ENCODE assay signal across 14 cellular contexts in the genomic region with DNA sequence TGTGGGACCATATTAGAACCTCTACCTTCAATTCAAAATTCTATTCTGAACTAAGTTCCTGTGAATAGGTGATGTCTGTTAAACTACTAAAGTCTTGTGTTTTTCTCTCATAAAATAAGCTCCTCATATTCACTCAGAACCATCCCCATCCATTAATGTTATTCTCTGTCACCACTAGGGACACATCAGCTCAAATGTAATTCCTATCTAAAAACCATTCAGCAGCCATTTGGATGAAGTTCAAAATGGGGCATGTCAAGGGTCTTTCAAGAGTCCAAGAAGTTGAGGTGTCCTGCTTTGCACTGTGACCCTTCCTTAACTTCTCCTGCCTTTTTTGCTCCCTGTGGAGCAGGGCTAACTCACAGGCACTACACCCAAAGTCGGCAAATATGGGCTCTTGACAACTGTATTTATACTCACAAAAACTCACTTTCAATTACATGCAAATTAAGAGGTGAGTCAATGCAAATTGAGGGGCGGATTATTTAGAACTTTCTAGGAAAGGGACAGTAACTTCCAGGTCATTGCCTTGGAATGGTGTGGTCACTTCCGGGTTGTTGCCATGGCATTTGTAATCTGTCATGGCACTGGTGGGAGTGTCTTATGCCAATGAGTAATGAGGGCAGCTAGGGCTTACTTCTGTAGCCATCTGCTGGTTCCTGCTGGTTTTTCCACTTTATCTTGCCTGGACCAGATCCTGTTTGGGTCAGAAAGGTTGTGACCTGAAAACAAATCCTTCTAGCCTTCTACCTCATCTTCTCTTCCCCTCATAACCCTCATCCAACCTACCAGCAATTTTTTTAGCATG.
DNase-seq lines count a peak whose midpoint lies in the region; ATAC-seq, FAIRE-seq and TF ChIP-seq lines count a peak whose summit lies in the region.
"Had no signal": no experiment of that assay in that cellular context is flagged by ENCODE, and none has a peak within 500 bp of the region (broad histone marks: within the 10 kb centered on the region; RNA-seq: fewer than 3 reads in every experiment).

No MANE protein-coding gene starts in this region.

- ATAC-seq in RWPE2 (ENCODE audit: low read depth) (peak; percentile 50; the same call in 1 of the 3 replicates), GM19463 (IDR thresholded peaks at IDR 0.05; ENCODE audit: unreplicated experiment) (no peak)
- ATAC-seq: heart left ventricle had no signal

- H3K4me1 Mint-ChIP-seq in activated T-helper 2 cell treated with anti-CD3 and anti-CD28 coated beads, Interferon-gamma antibody, Interleukin-2, Interleukin-4, amounts not matched to agents 10 μg/mL and 5 μg/mL and 100 μg/mL, durations not matched to agents 14 hours and 24 hours and 36 hours (ENCODE audit: low read depth) = no peaks in the 10 kb centered on the region

- DNase-seq in NCI-H526 (lab: John Stamatoyannopoulos, UW) (peak; percentile 28 to 45), NCI-H526 treated with DMSO at 0.1 percent for 48 hours (lab: John Stamatoyannopoulos, UW) (no peak), RWPE2 (ENCODE audit: low spot score) (no peak), epithelial cell of esophagus (ENCODE audit: low read depth) (peak; percentile 1), urothelium cell line (ENCODE audit: low spot score) (peak; percentile 4), GM03348 (ENCODE audit: low spot score) (no peak)
- DNase-seq in activated T-helper 2 cell treated with anti-CD3 and anti-CD28 coated beads, Interferon-gamma antibody, Interleukin-2, Interleukin-4, amounts not matched to agents 10 μg/mL and 5 μg/mL and 100 μg/mL, durations not matched to agents 14 hours and 24 hours and 36 hours (ENCODE audit: low spot score) = no peak
- DNase-seq: activated CD4-positive, CD25-positive, alpha-beta regulatory T cell treated with anti-CD3 and anti-CD28 coated beads, Interleukin-2, amount 50 U/mL, for 72 hours; heart left ventricle; NCI-H1092; tibial artery had no signal

- H3K27me3 Mint-ChIP-seq in activated T-helper 2 cell treated with anti-CD3 and anti-CD28 coated beads, Interferon-gamma antibody, Interleukin-2, Interleukin-4, amounts not matched to agents 10 μg/mL and 5 μg/mL and 100 μg/mL, durations not matched to agents 14 hours and 24 hours and 36 hours (ENCODE audit: low read depth) = no peaks in the 10 kb centered on the region

- intact Hi-C loops in activated T-helper 2 cell treated with anti-CD3 and anti-CD28 coated beads, Interferon-gamma antibody, Interleukin-2, Interleukin-4, amounts not matched to agents 10 μg/mL and 5 μg/mL and 100 μg/mL, durations not matched to agents 14 hours and 24 hours and 36 hours (cut with micrococcal nuclease) = no loop called here

- no peak for TF ChIP-seq CTCF in RWPE2 (IDR thresholded peaks at IDR 0.05; ENCODE audit: poor library complexity, severe bottlenecking)
- no peak for TF ChIP-seq CTCF in epithelial cell of esophagus (IDR thresholded peaks at IDR 0.05; ENCODE audit: insufficient read depth, low read depth, low read length, missing control alignments)

- H3K36me3 Mint-ChIP-seq in activated T-helper 2 cell treated with anti-CD3 and anti-CD28 coated beads, Interferon-gamma antibody, Interleukin-2, Interleukin-4, amounts not matched to agents 10 μg/mL and 5 μg/mL and 100 μg/mL, durations not matched to agents 14 hours and 24 hours and 36 hours (ENCODE audit: low read depth) = peaks cover 17% of the 10 kb centered on the region

- no peak for FAIRE-seq in urothelium cell line (lab: Jason Lieb, UNC)
- FAIRE-seq: A204.1, colon had no signal

- no peak overlapping the region for H3K27ac Mint-ChIP-seq in activated T-helper 2 cell treated with anti-CD3 and anti-CD28 coated beads, Interferon-gamma antibody, Interleukin-2, Interleukin-4, amounts not matched to agents 10 μg/mL and 5 μg/mL and 100 μg/mL, durations not matched to agents 14 hours and 24 hours and 36 hours

- peaks cover 13% of the 10 kb centered on the region for H3K9me3 Mint-ChIP-seq in activated T-helper 2 cell treated with anti-CD3 and anti-CD28 coated beads, Interferon-gamma antibody, Interleukin-2, Interleukin-4, amounts not matched to agents 10 μg/mL and 5 μg/mL and 100 μg/mL, durations not matched to agents 14 hours and 24 hours and 36 hours

- H3K36me3 ChIP-seq in RWPE2 (ENCODE audit: low read depth) = no peaks in the 10 kb centered on the region
- H3K36me3 ChIP-seq: heart left ventricle, tibial artery had no signal

- H3K4me1 ChIP-seq in RWPE2 (ENCODE audit: insufficient read depth, poor library complexity, severe bottlenecking) = no peaks in the 10 kb centered on the region
- H3K4me1 ChIP-seq: heart left ventricle, tibial artery had no signal

- H3K4me3 Mint-ChIP-seq in activated T-helper 2 cell treated with anti-CD3 and anti-CD28 coated beads, Interferon-gamma antibody, Interleukin-2, Interleukin-4, amounts not matched to agents 10 μg/mL and 5 μg/mL and 100 μg/mL, durations not matched to agents 14 hours and 24 hours and 36 hours (ENCODE audit: low read depth) = no peak overlapping the region

- no peaks in the 10 kb centered on the region for H3K27me3 ChIP-seq in RWPE2 (ENCODE audit: insufficient read depth, poor library complexity, severe bottlenecking)
- H3K27me3 ChIP-seq: heart left ventricle, tibial artery had no signal

- no peak overlapping the region for H3K4me3 ChIP-seq in RWPE2 (ENCODE audit: severe bottlenecking)
- H3K4me3 ChIP-seq in epithelial cell of esophagus (ENCODE audit: low read length) = no peak overlapping the region
- H3K4me3 ChIP-seq: heart left ventricle, tibial artery had no signal

- H3K9me3 ChIP-seq in RWPE2 (ENCODE audit: severe bottlenecking) = no peaks in the 10 kb centered on the region
- H3K9me3 ChIP-seq: tibial artery had no signal

- no peak overlapping the region for H3K27ac ChIP-seq in RWPE2 (ENCODE audit: poor library complexity, severe bottlenecking)
- H3K27ac ChIP-seq: heart left ventricle, tibial artery had no signal

Comparison
In these comparisons a context has a peak if more than half of its experiments do, and no peak if none do; other contexts are left out.
1. DNase-seq: peak in NCI-H526 (2 of 2), epithelial cell of esophagus (single experiment) and urothelium cell line (single experiment); none in NCI-H526 treated with DMSO at 0.1 percent for 48 hours (single experiment), RWPE2 (single experiment), GM03348 (single experiment) and activated T-helper 2 cell treated with anti-CD3 and anti-CD28 coated beads, Interferon-gamma antibody, Interleukin-2, Interleukin-4, amounts not matched to agents 10 μg/mL and 5 μg/mL and 100 μg/mL, durations not matched to agents 14 hours and 24 hours and 36 hours (single experiment).